In the genomic region with DNA sequence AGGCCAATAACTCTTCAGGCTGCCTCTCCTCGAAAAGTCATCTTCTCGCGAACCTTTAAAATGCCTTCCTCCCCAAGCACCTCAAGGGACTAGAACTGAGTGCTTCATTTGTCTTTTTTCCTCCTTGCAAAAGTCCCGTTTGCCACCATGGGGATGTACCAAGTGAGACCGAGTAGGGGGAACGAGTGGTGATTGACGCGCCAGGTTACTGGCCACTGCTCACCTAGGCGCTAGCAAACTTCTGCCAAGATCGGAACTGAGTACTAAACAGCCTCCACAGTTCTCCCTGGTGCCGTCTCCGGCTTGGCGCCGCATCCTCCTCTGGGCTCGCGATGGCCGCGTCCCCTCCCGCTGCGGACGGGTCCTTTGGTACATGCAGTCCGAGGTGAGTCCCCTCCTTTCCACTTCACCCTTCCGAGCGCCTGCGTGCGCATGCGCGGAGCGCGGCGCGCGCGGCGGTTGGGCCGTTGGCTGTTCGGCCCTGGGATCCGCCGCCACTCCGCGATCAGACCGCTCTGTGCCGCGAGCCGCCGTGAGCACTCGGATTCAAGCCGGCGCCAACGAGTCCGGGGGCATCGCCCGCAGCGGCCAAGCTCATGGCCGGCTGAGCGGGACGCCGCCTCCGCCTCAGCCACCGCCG, we compare ENCODE assay signal across 8 cellular contexts. TPM values are rescaled to one million over a fixed set of nuclear protein-coding genes. Genes with fewer than 3 reads are reported as not detected.
DNase-seq lines count a peak whose midpoint lies in the region; ATAC-seq and TF ChIP-seq lines count a peak whose summit lies in the region.

A gene (plus strand): TSS at position 402 of the 640 bp plus-strand sequence. CDS start 4,877 bp downstream, outside the sequence.

- peaks cover 30% of the 10 kb centered on the region for H3K36me3 ChIP-seq in muscle layer of colon (ENCODE audit: insufficient read depth, low read length)

- peak within 1 kb of the TSS; percentile 80 for H3K27ac ChIP-seq in muscle layer of colon (ENCODE audit: low read depth, low read length)

- peak; percentile 45 for ATAC-seq in GM21526 (IDR thresholded peaks at IDR 0.05; ENCODE audit: low FRiP score, unreplicated experiment)

- peak within 1 kb of the TSS; percentile 77 for H3K9ac ChIP-seq in muscle layer of colon (ENCODE audit: low read length)

- peak within 1 kb of the TSS; percentile 75 for H3K4me3 ChIP-seq in epithelial cell of proximal tubule (ENCODE audit: low read depth, low read length)
- peak within 1 kb of the TSS; percentile 82 to 99 for H3K4me3 ChIP-seq in muscle layer of colon (ENCODE audit: low read depth in 1 of 2, low read length in 2 of 2)

- peaks cover 28% of the 10 kb centered on the region for H3K4me1 ChIP-seq in muscle layer of colon (ENCODE audit: insufficient read depth, low read length)

- peaks cover 0 to 4% of the 10 kb centered on the region in 2 donors for H3K27me3 ChIP-seq in muscle layer of colon (ENCODE audit: control insufficient read depth in 1 of 2, insufficient read depth in 2 of 2, low read length in 2 of 2)

- TF ChIP-seq CTCF in epithelial cell of proximal tubule (conservative IDR thresholded peaks at IDR 0.05; ENCODE audit: low read depth, low read length), result no peak

- DNase-seq in DMS 273 (lab: John Stamatoyannopoulos, UW; ENCODE audit: unreplicated experiment), result peak; percentile 95
- peak; percentile 71 for DNase-seq in HuH-7 (ENCODE audit: low spot score)
- DNase-seq in OCI-M1 (lab: John Stamatoyannopoulos, UW), result peak; percentile 84
- peak; percentile 88 for DNase-seq in activated T-cell treated with anti-CD3 and anti-CD28 coated beads, Interleukin-2, amount 50 U/mL, for 1 hour
- no peak for DNase-seq in epithelial cell of proximal tubule (ENCODE audit: low read depth)
- peak; percentile 41 to 77 for DNase-seq in stimulated activated CD8-positive, alpha-beta memory T cell treated with anti-CD3 and anti-CD28 coated beads, Interleukin-7, amount 100 ng/mL, for 4 hours (ENCODE audit: low read depth in 2 of 2)

- H3K9me3 ChIP-seq in muscle layer of colon (ENCODE audit: low read length), result no peaks in the 10 kb centered on the region

RNA-seq across cellular contexts. Expression of the gene that starts here (rescaled TPM):
- total RNA-seq in epithelial cell of proximal tubule, result 83.4 and 95.4 TPM in 2 replicates
